Comparison of ENCODE assay signal across 8 cellular contexts in genomic region chr9:136312436-136312835, GRCh38. TPM values are rescaled to one million over a fixed set of nuclear protein-coding genes. Genes with fewer than 3 reads are reported as not detected.
A peak's percentile ranks its signal among the peaks of the same experiment; 100 is the strongest.
DNase-seq lines count a peak whose midpoint lies in the region; ATAC-seq and TF ChIP-seq lines count a peak whose summit lies in the region.

No MANE protein-coding gene starts in this region.

- H3K27me3 ChIP-seq in right atrium auricular region, result no peaks in the 10 kb centered on the region

- DNase-seq in NCI-H1436 (lab: John Stamatoyannopoulos, UW) (peak; percentile 57), NCI-H1436 treated with DMSO at 0.1 percent for 48 hours (lab: John Stamatoyannopoulos, UW) (no peak), NCI-H345 (lab: John Stamatoyannopoulos, UW) (peak; percentile 35), right atrium auricular region (ENCODE audit: low spot score) (no peak)
- DNase-seq in activated naive CD4-positive, alpha-beta T cell treated with anti-CD3 and anti-CD28 coated beads, Interleukin-2, amount 50 U/mL, for 16 hours, result peak; percentile 55
- peak; percentile 44 for DNase-seq in stimulated activated CD4-positive, alpha-beta T cell treated with anti-CD3 and anti-CD28 coated beads, Interleukin-2, amount 100 ng/mL, for 4 hours (ENCODE audit: low read depth)
- DNase-seq in NK-92 treated with Interleukin-12 subunit alpha and Interleukin-12 subunit beta, amount 100 ng/mL, for 24 hours (lab: John Stamatoyannopoulos, UW), result no peak

- no peaks in the 10 kb centered on the region for H3K9me3 ChIP-seq in right atrium auricular region

- peak; percentile 38 to 77 for TF ChIP-seq CTCF in right atrium auricular region (IDR thresholded peaks at IDR 0.05)

- no peak overlapping the region for H3K27ac ChIP-seq in right atrium auricular region

- no peak overlapping the region for H3K4me3 ChIP-seq in right atrium auricular region

- no peak for ATAC-seq in HG03354 (IDR thresholded peaks at IDR 0.05; ENCODE audit: poor library complexity, severe bottlenecking, unreplicated experiment)

- H3K4me1 ChIP-seq in right atrium auricular region, result no peaks in the 10 kb centered on the region

- no peaks in the 10 kb centered on the region for H3K36me3 ChIP-seq in right atrium auricular region

RNA-seq across cellular contexts. Expression of gene CCDC187, which starts 8.5 kb away (rescaled TPM):
- not detected for total RNA-seq in right atrium auricular region

RNA-seq across cellular contexts. Expression of gene GPSM1, which starts 14.9 kb away (rescaled TPM):
- total RNA-seq in right atrium auricular region, result 10 to 100 TPM; 39.4 to 44.5 TPM

RNA-seq across cellular contexts. Expression of gene DNLZ, which starts 51.1 kb away (rescaled TPM):
- total RNA-seq in right atrium auricular region, result 10 to 100 TPM; 15.4 to 36.6 TPM

Comparison
In these comparisons a context has a peak if more than half of its experiments do, and no peak if none do; other contexts are left out.
1. DNase-seq: peak in NCI-H1436 (single experiment), NCI-H345 (single experiment), activated naive CD4-positive, alpha-beta T cell treated with anti-CD3 and anti-CD28 coated beads, Interleukin-2, amount 50 U/mL, for 16 hours (single experiment) and stimulated activated CD4-positive, alpha-beta T cell treated with anti-CD3 and anti-CD28 coated beads, Interleukin-2, amount 100 ng/mL, for 4 hours (single experiment); none in NCI-H1436 treated with DMSO at 0.1 percent for 48 hours (single experiment), right atrium auricular region (single experiment) and NK-92 treated with Interleukin-12 subunit alpha and Interleukin-12 subunit beta, amount 100 ng/mL, for 24 hours (single experiment).